Comparison of ENCODE assay signal across 32 cellular contexts in genomic region chr1:154572433-154573167, GRCh38. TPM values are rescaled to one million over a fixed set of nuclear protein-coding genes. Genes with fewer than 3 reads are reported as not detected.
DNase-seq lines count a peak whose midpoint lies in the region; ATAC-seq, FAIRE-seq and TF ChIP-seq lines count a peak whose summit lies in the region.
"Had no signal": no experiment of that assay in that cellular context is flagged by ENCODE, and none has a peak within 500 bp of the region (broad histone marks: within the 10 kb centered on the region; RNA-seq: fewer than 3 reads in every experiment).

No MANE protein-coding gene starts in this region.

- H2BK5ac ChIP-seq in H1 (ENCODE audit: low read depth, low read length) = no peak overlapping the region; the same call in 1 of the 2 replicates

- H3K4me1 ChIP-seq in SK-N-SH (ENCODE audit: control insufficient read depth in 1 of 2, insufficient read depth in 2 of 2, low read depth in 1 of 2, low read length in 1 of 2) (peaks cover 0 to 32% of the 10 kb centered on the region in 2 experiments; a peak in 2 of 4 replicates), Karpas-422 (ENCODE audit: low read length) (peaks cover 67% of the 10 kb centered on the region), H1 (replicated peaks in 1 of 4; ENCODE audit: control insufficient read depth in 3 of 4, insufficient read depth in 4 of 4, low read length in 3 of 4) (peaks cover 0 to 12% (median 7%) of the 10 kb centered on the region in 4 experiments; a peak in 3 of 7 replicates)

- H3K36me3 ChIP-seq in SK-N-SH (replicated peaks in 1 of 2; ENCODE audit: control insufficient read depth in 1 of 2, insufficient read depth in 2 of 2, low read length in 1 of 2) (peaks cover 0 to 9% of the 10 kb centered on the region in 2 experiments), Karpas-422 (ENCODE audit: insufficient read depth, low read length) (no peaks in the 10 kb centered on the region), H1 (ENCODE audit: control insufficient read depth in 2 of 4, insufficient read depth in 4 of 4, low read length in 3 of 4) (peaks cover 0 to 3% (median 0%) of the 10 kb centered on the region in 4 experiments; a peak in 2 of 8 replicates)
- H3K36me3 ChIP-seq: left ventricle myocardium inferior, SJSA1 had no signal

- H2BK120ac ChIP-seq in H1 (replicated peaks; ENCODE audit: low read depth, low read length) = no peak overlapping the region

- TF ChIP-seq POLR2A in H1 (IDR thresholded peaks at IDR 0.05; ENCODE audit: control extremely low read depth in 1 of 2, low read depth in 2 of 2, low read length in 2 of 2) = no peak

- H3K9ac ChIP-seq in SK-N-SH (no peak overlapping the region), Karpas-422 (ENCODE audit: low read length) (peak overlapping the region; percentile 9; the same call in 1 of the 2 replicates), H1 (replicated peaks in 1 of 4; ENCODE audit: extremely low read depth in 1 of 4, low read depth in 3 of 4, low read length in 3 of 4) (no peak overlapping the region)

- H2AFZ ChIP-seq in SK-N-SH (ENCODE audit: low read depth) = no peak overlapping the region
- H2AFZ ChIP-seq in Karpas-422 (ENCODE audit: low read length) = no peak overlapping the region
- no peak overlapping the region for H2AFZ ChIP-seq in H1 (ENCODE audit: low read length)

- H3K4me2 ChIP-seq in SK-N-SH (no peak overlapping the region), Karpas-422 (ENCODE audit: low read depth, low read length, poor library complexity, severe bottlenecking) (peak overlapping the region; percentile 20), H1 (ENCODE audit: insufficient read depth in 1 of 2, low read depth in 2 of 2, low read length in 2 of 2) (no peak overlapping the region)

- no peak overlapping the region for H2BK12ac ChIP-seq in H1 (ENCODE audit: low read depth, low read length)

- H3K27me3 ChIP-seq in SK-N-SH (ENCODE audit: insufficient read depth) = no peaks in the 10 kb centered on the region; the same call in 1 of the 2 replicates
- H3K27me3 ChIP-seq in Karpas-422 (ENCODE audit: low read length) = no peaks in the 10 kb centered on the region
- peaks cover 0 to 5% (median 0%) of the 10 kb centered on the region in 4 experiments; a peak in 1 of 7 replicates for H3K27me3 ChIP-seq in H1 (replicated peaks in 1 of 4; ENCODE audit: control insufficient read depth in 3 of 4, extremely low read depth in 1 of 4, insufficient read depth in 3 of 4, low read length in 3 of 4)

- H3K27ac ChIP-seq in SK-N-SH (ENCODE audit: low read depth in 2 of 2, low read length in 1 of 2) (no peak overlapping the region), Karpas-422 (ENCODE audit: low read length) (peak overlapping the region; percentile 20; the same call in 1 of the 2 replicates), H1 (ENCODE audit: low read depth, low read length) (no peak overlapping the region)
- H3K27ac ChIP-seq: HL-60, left ventricle myocardium inferior, neutrophil, SJSA1, tibial artery had no signal

- H3K79me2 ChIP-seq in SK-N-SH (ENCODE audit: insufficient read depth) (no peaks in the 10 kb centered on the region), Karpas-422 (ENCODE audit: low read length) (no peaks in the 10 kb centered on the region), H1 (ENCODE audit: control insufficient read depth in 1 of 2, insufficient read depth in 2 of 2, low read length in 2 of 2) (no peaks in the 10 kb centered on the region)

- DNase-seq in SK-N-SH (no peak), Karpas-422 (peak; percentile 51), H1 (ENCODE audit: low read depth in 1 of 2, low spot score in 2 of 2) (peak in 1 of 2 experiments; percentile 48), retina (peak; percentile 42), NCI-H1105 (lab: John Stamatoyannopoulos, UW) (no peak)
- no peak for DNase-seq in activated CD4-positive, alpha-beta T cell treated with anti-CD3 and anti-CD28 coated beads, Interleukin-2, amount 50 U/mL, for 48 hours
- DNase-seq: activated CD4-positive, alpha-beta T cell treated with anti-CD3 and anti-CD28 coated beads, Interleukin-2, amount 10 ng/mL, durations not matched to agents 7 days and 5 days; activated naive CD4-positive, alpha-beta T cell treated with Interleukin-2 at 50 U/mL for 16 hours; central memory CD4-positive, alpha-beta T cell; COR-L47; dermis blood vessel endothelial cell; GOT3; left ventricle myocardium inferior; mesenchymal stem cell; NCI-H1417 treated with DMSO at 0.1 percent for 48 hours; NCI-H510A; RPMI8226; stimulated activated CD4-positive, alpha-beta T cell treated with anti-CD3 and anti-CD28 coated beads, Interleukin-12 subunit alpha, Interleukin-12 subunit beta, amount 100 ng/mL, for 4 hours; stimulated activated CD4-positive, alpha-beta T cell treated with anti-CD3 and anti-CD28 coated beads, Interleukin-4, amount 100 ng/mL, for 1 hour; T-cell; tibial artery had no signal

- H2BK15ac ChIP-seq in H1 (ENCODE audit: low read length) = no peak overlapping the region

- no peaks in the 10 kb centered on the region for H3F3A ChIP-seq in SK-N-SH (replicated peaks; ENCODE audit: insufficient read depth)

- H3K14ac ChIP-seq in H1 (ENCODE audit: insufficient read length) = no peak overlapping the region

- H3K4me3 ChIP-seq in SK-N-SH (ENCODE audit: low read depth in 2 of 2, low read length in 1 of 2) = no peak overlapping the region
- H3K4me3 ChIP-seq in Karpas-422 (ENCODE audit: low read length) = no peak overlapping the region
- H3K4me3 ChIP-seq in H1 (ENCODE audit: extremely low read depth in 1 of 4, insufficient read depth in 2 of 4, low read depth in 3 of 4, low read length in 4 of 4) = no peak overlapping the region
- H3K4me3 ChIP-seq: left ventricle myocardium inferior, SJSA1, tibial artery had no signal

- H2BK20ac ChIP-seq in H1 (ENCODE audit: low read length) = no peak overlapping the region

- no peak overlapping the region for H2AK5ac ChIP-seq in H1 (ENCODE audit: low read depth, low read length)

- peaks cover 4% of the 10 kb centered on the region; the same call in 1 of the 2 replicates for H3K23me2 ChIP-seq in H1 (ENCODE audit: low read depth, low read length)

- POLR2A ChIA-PET in SK-N-SH (lab: Yijun Ruan, JAX) = no interaction called here
- POLR2A ChIA-PET in H1 (lab: Charles Lee; ENCODE audit: partially characterized antibody) = interaction anchor here (0.6 to 5.0 kb wide), 6 partner anchors 18 to 294 kb away, joined by 3 to 23 read pairs (median 3); no protein-coding TSS in a partner anchor

- TF ChIP-seq EP300 in SK-N-SH (IDR thresholded peaks at IDR 0.05; ENCODE audit: borderline replicate concordance in 1 of 2, low read depth in 1 of 2, low read length in 1 of 2) (no peak), H1 (IDR thresholded peaks at IDR 0.05; ENCODE audit: borderline replicate concordance in 1 of 2, low read depth in 2 of 2, low read length in 2 of 2) (no peak)

- CTCF ChIA-PET in SK-N-SH (lab: Yijun Ruan, JAX) (interaction anchor here (0.8 to 5.9 kb wide), 5 partner anchors 12 to 426 kb away, joined by 3 to 41 read pairs (median 3); no protein-coding TSS in a partner anchor), H1 (lab: Charles Lee; ENCODE audit: partially characterized antibody) (interaction anchor here (1.0 to 2.1 kb wide), 11 partner anchors 9 to 478 kb away, joined by 3 to 13 read pairs (median 4); partner anchors contain the start of gene ADAR)

- no peak overlapping the region for H4K91ac ChIP-seq in H1 (replicated peaks; ENCODE audit: insufficient read length, low read length)

- H3K23ac ChIP-seq in H1 (ENCODE audit: insufficient read length) = no peak overlapping the region

- no peak for TF ChIP-seq RAD21 in SK-N-SH (IDR thresholded peaks at IDR 0.05; ENCODE audit: low read length)
- TF ChIP-seq RAD21 in H1 (IDR thresholded peaks at IDR 0.05 in 1 of 2, conservative IDR thresholded peaks at IDR 0.05 in 1 of 2; ENCODE audit: low read depth in 2 of 2, low read length in 2 of 2) = no peak

- H3K9me2 ChIP-seq in SK-N-SH (no peaks in the 10 kb centered on the region), Karpas-422 (replicated peaks; ENCODE audit: insufficient read depth, low read length) (no peaks in the 10 kb centered on the region)

- no peak overlapping the region for H4K8ac ChIP-seq in H1 (ENCODE audit: extremely low read depth, insufficient read depth, low read length)

- FAIRE-seq in H1 (lab: Jason Lieb, UNC) = no peak
- FAIRE-seq: GM18507, GM19239, keratinocyte had no signal

- H4K20me1 ChIP-seq in SK-N-SH (ENCODE audit: insufficient read depth) (no peaks in the 10 kb centered on the region), Karpas-422 (ENCODE audit: insufficient read depth, low read depth, low read length) (no peaks in the 10 kb centered on the region), H1 (replicated peaks in 1 of 2; ENCODE audit: control insufficient read depth in 1 of 2, insufficient read depth in 2 of 2, low read length in 2 of 2) (peaks cover 1 to 15% of the 10 kb centered on the region in 2 experiments)

- H3K56ac ChIP-seq in H1 (replicated peaks; ENCODE audit: insufficient read length, low read depth, low read length) = no peak overlapping the region

- no peak for ATAC-seq in SK-N-SH treated with all-trans-retinoic acid at 6 μM for 48 hours
- ATAC-seq: esophagus mucosa, sciatic nerve, T-cell had no signal

- no peak overlapping the region for H3K4ac ChIP-seq in H1 (replicated peaks; ENCODE audit: insufficient read length, low read depth, low read length)

- H4K5ac ChIP-seq in H1 (ENCODE audit: insufficient read length, low read depth, low read length) = no peak overlapping the region

- 83% methylated on average over 8 of the region's 12 CpGs for WGBS in SK-N-SH (ENCODE audit: low lambda C conversion rate)
- WGBS in H1 (ENCODE audit: extremely low coverage in 1 of 2, insufficient coverage in 1 of 2, insufficient read length in 1 of 2, insufficient replicate concordance in 2 of 2, low coverage in 1 of 2, low lambda C conversion rate in 2 of 2, missing lambda C conversion rate in 1 of 2), 2 experiments = 89% methylated on average over 12 of the region's 12 CpGs; no CpG with 5 or more reads in 1 of the 2 experiments

- no peak overlapping the region for H3K18ac ChIP-seq in H1 (ENCODE audit: extremely low read depth, low read length)

- TF ChIP-seq CTCF in SK-N-SH (IDR thresholded peaks at IDR 0.05) = no peak
- no peak for TF ChIP-seq CTCF in H1 (IDR thresholded peaks at IDR 0.05; ENCODE audit: control extremely low read depth in 1 of 3, insufficient read depth in 1 of 3, low read depth in 1 of 3, low read length in 3 of 3)

- H3K79me1 ChIP-seq in H1 (ENCODE audit: low read depth, low read length) = no peaks in the 10 kb centered on the region

- H3K9me3 ChIP-seq in SK-N-SH = no peaks in the 10 kb centered on the region
- no peaks in the 10 kb centered on the region for H3K9me3 ChIP-seq in Karpas-422 (ENCODE audit: low read length)
- no peaks in the 10 kb centered on the region for H3K9me3 ChIP-seq in H1 (ENCODE audit: insufficient read depth in 2 of 2, low read depth in 1 of 2, low read length in 1 of 2)
- H3K9me3 ChIP-seq: left ventricle myocardium inferior, neutrophil, SJSA1, tibial artery had no signal

RNA-seq across cellular contexts. Expression of gene CHRNB2, which starts 5.0 kb away (rescaled TPM):
- 0.64 and 0.93 TPM in 2 replicates for polyA plus RNA-seq in SK-N-SH (2012; rRNA removed)
- polyA plus RNA-seq in SK-N-SH (2012; cell fraction: cytosol; rRNA removed) = 0.68 and 1.2 TPM in 2 replicates
- 0.76 and 0.85 TPM in 2 replicates for polyA plus RNA-seq in SK-N-SH (2012; cell fraction: nucleus; rRNA removed)
- 0.29 and 0.48 TPM in 2 replicates for total RNA-seq in Karpas-422 (2014; rRNA removed; shearing (Covaris generic); ENCODE audit: low replicate concordance)
- total RNA-seq in H1 (2021; fragmentation: NEBNext Ultra II Directional; extraction: Animal tissue kit (Norgen Biotek cat#: 25700)) = 3.6 and 4.1 TPM in 2 replicates
- 3.1 and 3.4 TPM in 2 replicates for polyA plus RNA-seq in H1 (2011; rRNA removed)
- 1.7 TPM for polyA plus RNA-seq in H1 (2011; cell fraction: cytosol; rRNA removed)
- polyA plus RNA-seq in H1 (2011; cell fraction: nucleus; rRNA removed) = 2.6 TPM
- polyA plus RNA-seq in H1 (2012, experiment 1 of 2) = 2.5 to 3.3 TPM (median 2.9 TPM) in 4 replicates
- 2.7 TPM for polyA plus RNA-seq in H1 (2012, experiment 2 of 2)
- 3.0 TPM for polyA plus RNA-seq in H1 (2013, experiment 1 of 2)
- 3.7 TPM for polyA plus RNA-seq in H1 (2013, experiment 2 of 2)
- 7.1 and 7.6 TPM in 2 replicates for polyA minus RNA-seq in H1 (2011; rRNA and poly(A)+ RNA removed)
- 1.2 TPM for polyA minus RNA-seq in H1 (2011; cell fraction: cytosol; rRNA and poly(A)+ RNA removed)
- polyA minus RNA-seq in H1 (2011; cell fraction: nucleus; rRNA and poly(A)+ RNA removed) = 3.0 TPM
- total RNA-seq: activated CD4-positive, alpha-beta T cell treated with anti-CD3 and anti-CD28 coated beads, Interleukin-2, amount 10 ng/mL, durations not matched to agents 7 days and 5 days; fibroblast of villous mesenchyme; left ventricle myocardium inferior; posterior vena cava; SJSA1 had no signal

RNA-seq across cellular contexts. Expression of gene UBE2Q1, which starts 14.1 kb away (rescaled TPM):
- polyA plus RNA-seq in SK-N-SH (2012; rRNA removed) (12.5 and 15.2 TPM in 2 replicates), H1 (2011; rRNA removed) (10.2 and 13.2 TPM in 2 replicates)
- polyA plus RNA-seq in SK-N-SH (2012; cell fraction: cytosol; rRNA removed) = 21.4 and 26.0 TPM in 2 replicates
- 11.6 and 19.2 TPM in 2 replicates for polyA plus RNA-seq in SK-N-SH (2012; cell fraction: nucleus; rRNA removed)
- total RNA-seq in Karpas-422 (2014; rRNA removed; shearing (Covaris generic); ENCODE audit: low replicate concordance) = 41.2 and 42.1 TPM in 2 replicates
- total RNA-seq in H1 (2021; fragmentation: NEBNext Ultra II Directional; extraction: Animal tissue kit (Norgen Biotek cat#: 25700)) = 71.7 and 95.8 TPM in 2 replicates
- polyA plus RNA-seq in H1 (2011; cell fraction: cytosol; rRNA removed) = 14.9 TPM
- polyA plus RNA-seq in H1 (2011; cell fraction: nucleus; rRNA removed) = 15.0 TPM
- polyA plus RNA-seq in H1 (2012, experiment 1 of 2) = 40.2 to 97.4 TPM (median 59.8 TPM) in 4 replicates
- 21.1 TPM for polyA plus RNA-seq in H1 (2012, experiment 2 of 2)
- polyA plus RNA-seq in H1 (2013, experiment 1 of 2) = 39.5 TPM
- 41.9 TPM for polyA plus RNA-seq in H1 (2013, experiment 2 of 2)
- polyA minus RNA-seq in H1 (2011; rRNA and poly(A)+ RNA removed) = 8.2 and 11.3 TPM in 2 replicates
- polyA minus RNA-seq in H1 (2011; cell fraction: cytosol; rRNA and poly(A)+ RNA removed) = 11.2 TPM
- polyA minus RNA-seq in H1 (2011; cell fraction: nucleus; rRNA and poly(A)+ RNA removed) = 17.2 TPM

RNA-seq across cellular contexts. Expression of gene ADAR, which starts 35.4 kb away (rescaled TPM):
- polyA plus RNA-seq in SK-N-SH (2012; rRNA removed) (61.1 and 87.9 TPM in 2 replicates), H1 (2011; rRNA removed) (104 and 125 TPM in 2 replicates)
- 41.4 and 50.1 TPM in 2 replicates for polyA plus RNA-seq in SK-N-SH (2012; cell fraction: cytosol; rRNA removed)
- polyA plus RNA-seq in SK-N-SH (2012; cell fraction: nucleus; rRNA removed) = 127 and 151 TPM in 2 replicates
- 140 and 144 TPM in 2 replicates for total RNA-seq in Karpas-422 (2014; rRNA removed; shearing (Covaris generic); ENCODE audit: low replicate concordance)
- 235 and 242 TPM in 2 replicates for total RNA-seq in H1 (2021; fragmentation: NEBNext Ultra II Directional; extraction: Animal tissue kit (Norgen Biotek cat#: 25700))
- polyA plus RNA-seq in H1 (2011; cell fraction: cytosol; rRNA removed) = 130 TPM
- 201 TPM for polyA plus RNA-seq in H1 (2011; cell fraction: nucleus; rRNA removed)
- polyA plus RNA-seq in H1 (2012, experiment 1 of 2) = 117 to 140 TPM (median 138 TPM) in 4 replicates
- polyA plus RNA-seq in H1 (2012, experiment 2 of 2) = 25.3 TPM
- polyA plus RNA-seq in H1 (2013, experiment 1 of 2) = 106 TPM
- polyA plus RNA-seq in H1 (2013, experiment 2 of 2) = 110 TPM
- polyA minus RNA-seq in H1 (2011; rRNA and poly(A)+ RNA removed) = 406 and 507 TPM in 2 replicates
- polyA minus RNA-seq in H1 (2011; cell fraction: cytosol; rRNA and poly(A)+ RNA removed) = 153 TPM
- 195 TPM for polyA minus RNA-seq in H1 (2011; cell fraction: nucleus; rRNA and poly(A)+ RNA removed)

Comparison
In these comparisons a context has a peak if more than half of its experiments do, and no peak if none do; other contexts are left out.
1. DNase-seq: peak in Karpas-422 (single experiment) and retina (single experiment); none in SK-N-SH (single experiment), NCI-H1105 (single experiment) and activated CD4-positive, alpha-beta T cell treated with anti-CD3 and anti-CD28 coated beads, Interleukin-2, amount 50 U/mL, for 48 hours (0 of 2).
2. Of the 17 proteins assayed by ChIP-seq in both H1 and SK-N-SH: peak only in H1: none; only in SK-N-SH: none; in both: RFX5; in neither: 16.